28 cellular contexts compared by ENCODE assay signal in the genomic region with DNA sequence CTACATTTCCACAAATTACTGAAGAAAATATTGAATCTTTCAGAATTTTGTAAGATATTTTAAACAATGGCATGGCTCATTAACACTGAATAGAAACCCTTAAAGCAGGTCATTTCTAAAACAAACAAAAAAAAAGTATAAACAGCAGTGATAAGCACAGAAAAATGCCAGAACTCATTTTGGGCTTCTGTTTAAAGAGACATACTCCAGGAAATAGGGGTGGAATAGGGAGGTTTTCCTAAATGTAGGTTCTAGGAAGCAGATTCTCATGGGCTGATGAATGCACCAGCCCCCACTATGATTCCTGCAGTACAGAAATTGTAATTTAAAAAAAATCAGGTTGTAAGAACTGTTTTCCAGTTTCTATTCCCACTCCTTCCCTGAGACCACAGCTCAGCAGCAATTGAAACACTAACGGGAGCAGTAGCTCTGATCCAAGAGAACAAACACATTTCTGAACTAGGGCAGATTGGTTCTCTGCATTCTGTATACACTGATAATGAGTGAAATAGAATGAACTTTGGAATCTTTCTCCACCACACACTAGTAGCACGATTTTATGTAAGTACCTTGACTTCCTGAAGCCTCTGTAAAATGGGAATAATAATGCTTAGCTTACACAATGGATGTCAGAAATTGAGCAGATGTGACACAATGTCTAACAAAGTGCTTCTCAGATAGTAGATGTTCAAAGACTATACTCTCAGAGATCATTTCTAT.
"Had no signal": no experiment of that assay in that cellular context is flagged by ENCODE, and none has a peak within 500 bp of the region (broad histone marks: within the 10 kb centered on the region; RNA-seq: fewer than 3 reads in every experiment).

No MANE protein-coding gene starts in this region.

- DNase-seq: naive thymus-derived CD8-positive, alpha-beta T cell; nephron progenitor cell; nucleus accumbens; pancreas; right cardiac atrium; spleen; stimulated activated CD4-positive, alpha-beta T cell treated with anti-CD3 and anti-CD28 coated beads, Interleukin-12 subunit alpha, Interleukin-12 subunit beta, amount 100 ng/mL, for 4 hours; stimulated activated CD4-positive, alpha-beta T cell treated with anti-CD3 and anti-CD28 coated beads, Interleukin-1b, Interleukin-23, amount 100 ng/mL, for 48 hours; stimulated activated CD4-positive, alpha-beta T cell treated with anti-CD3 and anti-CD28 coated beads, Interleukin-4, amount 100 ng/mL, for 1 hour; stimulated activated CD4-positive, alpha-beta T cell treated with anti-CD3 and anti-CD28 coated beads, Interleukin-4, amount 100 ng/mL, for 4 hours; stimulated activated CD8-positive, alpha-beta memory T cell treated with anti-CD3 and anti-CD28 coated beads, Interleukin-4, amount 100 ng/mL, for 48 hours; stimulated activated naive CD4-positive, alpha-beta T cell; stimulated activated naive CD8-positive, alpha-beta T cell treated with anti-CD3 and anti-CD28 coated beads, Interleukin-15, amount 100 ng/mL, for 72 hours; stimulated activated naive CD8-positive, alpha-beta T cell treated with anti-CD3 and anti-CD28 coated beads, Interleukin-15, Interleukin-2, amounts not matched to agents 100 U/mL and 50 U/mL, for 24 hours; substantia nigra; testis; tibial artery; transverse colon; upper lobe of right lung; uterus had no signal

- H3K36me3 ChIP-seq: neutrophil, pancreas, prostate gland, spleen, suprapubic skin, tibial artery, transverse colon, upper lobe of right lung, uterus had no signal

- H3K9me3 ChIP-seq: neutrophil, pancreas, prostate gland, suprapubic skin, testis, tibial artery, transverse colon, upper lobe of right lung, uterus had no signal

- H3K4me2 ChIP-seq: smooth muscle cell had no signal

- H3K4me1 ChIP-seq: pancreas, prostate gland, spleen, suprapubic skin, testis, tibial artery, transverse colon, upper lobe of right lung, uterus had no signal

- H3K27ac ChIP-seq: neutrophil, pancreas, prostate gland, skin epidermis, spleen, suprapubic skin, testis, tibial artery, transverse colon, upper lobe of right lung, uterus had no signal

- FAIRE-seq: pancreas had no signal

- H3K27me3 ChIP-seq: neutrophil, pancreas, spleen, suprapubic skin, testis, tibial artery, transverse colon, upper lobe of right lung, uterus had no signal

- ATAC-seq: naive thymus-derived CD8-positive, alpha-beta T cell; natural killer cell treated with Interleukin-12 subunit alpha and Interleukin-12 subunit beta and Interleukin-15 and Interleukin-18, amount 100 ng/mL, for 72 hours; pancreas; right cardiac atrium; sciatic nerve; stimulated activated memory B cell treated with anti-CD40 and anti-IgM and Interleukin-4, amounts not matched to agents 10 μg/mL and 1 μg/mL and 100 μg/mL, for 72 hours; stimulated activated naive CD8-positive, alpha-beta T cell treated with anti-CD3 and anti-CD28 coated beads, Interleukin-15, amount 100 ng/mL, for 72 hours; stimulated activated naive CD8-positive, alpha-beta T cell treated with anti-CD3 and anti-CD28 coated beads, Interleukin-15, Interleukin-2, amounts not matched to agents 100 U/mL and 50 U/mL, for 24 hours; upper lobe of right lung had no signal

- H3K4me3 ChIP-seq: pancreas, prostate gland, skin epidermis, smooth muscle cell, spleen, suprapubic skin, testis, tibial artery, transverse colon, upper lobe of right lung, uterus had no signal
